In genomic region chr11:132196928-132197327, GRCh38 we compare ENCODE assay signal across 38 cellular contexts.
"Had no signal": no experiment of that assay in that cellular context is flagged by ENCODE, and none has a peak within 500 bp of the region (broad histone marks: within the 10 kb centered on the region; RNA-seq: fewer than 3 reads in every experiment).

No MANE protein-coding gene starts in this region.

- H3K4me3 Mint-ChIP-seq: activated naive CD4-positive, alpha-beta T cell treated with anti-CD3 and anti-CD28 coated beads for 36 hours; activated naive CD4-positive, alpha-beta T cell treated with anti-CD3 and anti-CD28 coated beads, Interleukin-2, amount 50 U/mL, for 24 hours; activated naive CD8-positive, alpha-beta T cell; activated naive CD8-positive, alpha-beta T cell treated with anti-CD3 and anti-CD28 coated beads, Interleukin-2, amount 10 ng/mL, durations not matched to agents 7 days and 5 days; activated naive CD8-positive, alpha-beta T cell treated with anti-CD3 and anti-CD28 coated beads, Interleukin-2, amount 50 U/mL, for 24 hours; activated T-cell treated with anti-CD3 and anti-CD28 coated beads, Interleukin-2, amount 50 U/mL, for 24 hours; activated T-cell treated with anti-CD3 and anti-CD28 coated beads, Interleukin-2, amount 50 U/mL, for 4 hours; activated T-cell treated with anti-CD3 and anti-CD28 coated beads, Interleukin-2, amount 50 U/mL, for 72 hours; activated T-helper 1 cell treated with anti-CD3 and anti-CD28 coated beads, Interleukin-12 subunit alpha, Interleukin-12 subunit beta, Interleukin-2, Interleukin-4 antibody, amounts not matched to agents 30 ng/mL and 10 ng/mL and 1 ng/mL, durations not matched to agents 14 hours and 24 hours and 36 hours; activated T-helper 17 cell treated with anti-CD3 and anti-CD28 coated beads, Interleukin-2, amount 50 U/mL, for 72 hours; brain; central memory CD8-positive, alpha-beta T cell had no signal

- H3K4me1 Mint-ChIP-seq: activated naive CD4-positive, alpha-beta T cell treated with anti-CD3 and anti-CD28 coated beads, Interleukin-2, amount 50 U/mL, for 24 hours; activated naive CD8-positive, alpha-beta T cell treated with anti-CD3 and anti-CD28 coated beads, Interleukin-2, amount 10 ng/mL, durations not matched to agents 7 days and 5 days; activated naive CD8-positive, alpha-beta T cell treated with anti-CD3 and anti-CD28 coated beads, Interleukin-2, amount 50 U/mL, for 24 hours; activated T-helper 17 cell treated with anti-CD3 and anti-CD28 coated beads, Interleukin-2, amount 50 U/mL, for 72 hours; central memory CD8-positive, alpha-beta T cell had no signal

- FAIRE-seq: astrocyte, bronchial epithelial cell had no signal

- H3K36me3 Mint-ChIP-seq: activated naive CD4-positive, alpha-beta T cell treated with anti-CD3 and anti-CD28 coated beads, Interleukin-2, amount 50 U/mL, for 24 hours; activated naive CD4-positive, alpha-beta T cell treated with anti-CD3 and anti-CD28 coated beads, Interleukin-2, amount 50 U/mL, for 72 hours; activated naive CD8-positive, alpha-beta T cell; activated naive CD8-positive, alpha-beta T cell treated with anti-CD3 and anti-CD28 coated beads, Interleukin-2, amount 10 ng/mL, durations not matched to agents 7 days and 5 days had no signal

- H3K4me1 ChIP-seq: adrenal gland, ascending aorta, body of pancreas, breast epithelium had no signal

- H3K27ac Mint-ChIP-seq: activated naive CD4-positive, alpha-beta T cell treated with anti-CD3 and anti-CD28 coated beads for 36 hours; activated naive CD4-positive, alpha-beta T cell treated with anti-CD3 and anti-CD28 coated beads, Interleukin-2, amount 50 U/mL, for 24 hours; activated naive CD4-positive, alpha-beta T cell treated with anti-CD3 and anti-CD28 coated beads, Interleukin-2, amount 50 U/mL, for 72 hours; activated naive CD8-positive, alpha-beta T cell; activated naive CD8-positive, alpha-beta T cell treated with anti-CD3 and anti-CD28 coated beads, Interleukin-2, amount 10 ng/mL, durations not matched to agents 7 days and 5 days; activated naive CD8-positive, alpha-beta T cell treated with anti-CD3 and anti-CD28 coated beads, Interleukin-2, amount 50 U/mL, for 24 hours; activated T-cell treated with anti-CD3 and anti-CD28 coated beads, Interleukin-2, amount 50 U/mL, for 24 hours; activated T-cell treated with anti-CD3 and anti-CD28 coated beads, Interleukin-2, amount 50 U/mL, for 72 hours; activated T-helper 1 cell treated with anti-CD3 and anti-CD28 coated beads, Interleukin-12 subunit alpha, Interleukin-12 subunit beta, Interleukin-2, Interleukin-4 antibody, amounts not matched to agents 30 ng/mL and 10 ng/mL and 1 ng/mL, durations not matched to agents 14 hours and 24 hours and 36 hours; activated T-helper 17 cell treated with anti-CD3 and anti-CD28 coated beads, Interleukin-2, amount 50 U/mL, for 72 hours; activated T-helper 2 cell treated with anti-CD3 and anti-CD28 coated beads, Interferon-gamma antibody, Interleukin-2, Interleukin-4, amounts not matched to agents 10 μg/mL and 5 μg/mL and 100 μg/mL, durations not matched to agents 14 hours and 24 hours and 36 hours; brain had no signal

- H3K9me3 ChIP-seq: adrenal gland, ascending aorta, body of pancreas, breast epithelium had no signal

- H3K27me3 ChIP-seq: adrenal gland, ascending aorta, body of pancreas, brain microvascular endothelial cell, breast epithelium, cardiac muscle cell had no signal

- H3K36me3 ChIP-seq: adrenal gland, ascending aorta, brain microvascular endothelial cell, breast epithelium, cardiac muscle cell had no signal

- ATAC-seq: activated naive CD4-positive, alpha-beta T cell treated with anti-CD3 and anti-CD28 coated beads, Interleukin-2, amount 50 U/mL, for 72 hours; activated naive CD8-positive, alpha-beta T cell treated with anti-CD3 and anti-CD28 coated beads, Interleukin-2, amount 50 U/mL, for 24 hours; activated T-cell treated with anti-CD3 and anti-CD28 coated beads, Interleukin-2, amount 50 U/mL, for 4 hours; activated T-cell treated with anti-CD3 and anti-CD28 coated beads, Interleukin-2, amount 50 U/mL, for 72 hours; activated T-helper 17 cell treated with anti-CD3 and anti-CD28 coated beads, Interleukin-2, amount 50 U/mL, for 72 hours; body of pancreas had no signal

- H3K27ac ChIP-seq: adrenal gland, ascending aorta, body of pancreas, brain microvascular endothelial cell, breast epithelium, cardiac muscle cell had no signal

- DNase-seq: activated effector memory CD4-positive, alpha-beta T cell treated with anti-CD3 and anti-CD28 coated beads, Interleukin-2, amount 50 U/mL, for 16 hours; activated effector memory CD4-positive, alpha-beta T cell treated with Interleukin-2 at 50 U/mL for 16 hours; activated gamma-delta T cell; activated gamma-delta T cell treated with Interleukin-2 at 50 U/mL for 16 hours; activated naive CD4-positive, alpha-beta T cell; activated naive CD4-positive, alpha-beta T cell treated with anti-CD3 and anti-CD28 coated beads for 36 hours; activated naive CD4-positive, alpha-beta T cell treated with anti-CD3 and anti-CD28 coated beads, Interleukin-2, amount 50 U/mL, for 16 hours; activated naive CD4-positive, alpha-beta T cell treated with Interleukin-2 at 50 U/mL for 16 hours; activated naive CD8-positive, alpha-beta T cell treated with anti-CD3 and anti-CD28 coated beads, Interleukin-2, amount 10 ng/mL, durations not matched to agents 7 days and 5 days; activated naive CD8-positive, alpha-beta T cell treated with anti-CD3 and anti-CD28 coated beads, Interleukin-2, amount 50 U/mL, for 24 hours; activated T-cell treated with anti-CD3 and anti-CD28 coated beads, Interleukin-2, amount 50 U/mL, for 1 hour; activated T-cell treated with anti-CD3 and anti-CD28 coated beads, Interleukin-2, amount 50 U/mL, for 24 hours; activated T-cell treated with anti-CD3 and anti-CD28 coated beads, Interleukin-2, amount 50 U/mL, for 4 hours; activated T-cell treated with anti-CD3 and anti-CD28 coated beads, Interleukin-2, amount 50 U/mL, for 48 hours; activated T-cell treated with anti-CD3 and anti-CD28 coated beads, Interleukin-2, amount 50 U/mL, for 72 hours; adrenal gland; amniotic stem cell; amygdala; anterior cingulate cortex; aorta; body of pancreas; brain microvascular endothelial cell; caudate nucleus; central memory CD4-positive, alpha-beta T cell; cerebellar nuclear complex had no signal

- H3K27me3 Mint-ChIP-seq: activated naive CD4-positive, alpha-beta T cell treated with anti-CD3 and anti-CD28 coated beads, Interleukin-2, amount 50 U/mL, for 24 hours; activated naive CD8-positive, alpha-beta T cell treated with anti-CD3 and anti-CD28 coated beads, Interleukin-2, amount 10 ng/mL, durations not matched to agents 7 days and 5 days; activated naive CD8-positive, alpha-beta T cell treated with anti-CD3 and anti-CD28 coated beads, Interleukin-2, amount 50 U/mL, for 24 hours; activated T-cell treated with anti-CD3 and anti-CD28 coated beads, Interleukin-2, amount 50 U/mL, for 24 hours; brain; central memory CD8-positive, alpha-beta T cell had no signal

- H3K4me3 ChIP-seq: adrenal gland, ascending aorta, body of pancreas, breast epithelium, cardiac muscle cell had no signal
